ENCODE assay signal across 1 cellular context in the genomic region with DNA sequence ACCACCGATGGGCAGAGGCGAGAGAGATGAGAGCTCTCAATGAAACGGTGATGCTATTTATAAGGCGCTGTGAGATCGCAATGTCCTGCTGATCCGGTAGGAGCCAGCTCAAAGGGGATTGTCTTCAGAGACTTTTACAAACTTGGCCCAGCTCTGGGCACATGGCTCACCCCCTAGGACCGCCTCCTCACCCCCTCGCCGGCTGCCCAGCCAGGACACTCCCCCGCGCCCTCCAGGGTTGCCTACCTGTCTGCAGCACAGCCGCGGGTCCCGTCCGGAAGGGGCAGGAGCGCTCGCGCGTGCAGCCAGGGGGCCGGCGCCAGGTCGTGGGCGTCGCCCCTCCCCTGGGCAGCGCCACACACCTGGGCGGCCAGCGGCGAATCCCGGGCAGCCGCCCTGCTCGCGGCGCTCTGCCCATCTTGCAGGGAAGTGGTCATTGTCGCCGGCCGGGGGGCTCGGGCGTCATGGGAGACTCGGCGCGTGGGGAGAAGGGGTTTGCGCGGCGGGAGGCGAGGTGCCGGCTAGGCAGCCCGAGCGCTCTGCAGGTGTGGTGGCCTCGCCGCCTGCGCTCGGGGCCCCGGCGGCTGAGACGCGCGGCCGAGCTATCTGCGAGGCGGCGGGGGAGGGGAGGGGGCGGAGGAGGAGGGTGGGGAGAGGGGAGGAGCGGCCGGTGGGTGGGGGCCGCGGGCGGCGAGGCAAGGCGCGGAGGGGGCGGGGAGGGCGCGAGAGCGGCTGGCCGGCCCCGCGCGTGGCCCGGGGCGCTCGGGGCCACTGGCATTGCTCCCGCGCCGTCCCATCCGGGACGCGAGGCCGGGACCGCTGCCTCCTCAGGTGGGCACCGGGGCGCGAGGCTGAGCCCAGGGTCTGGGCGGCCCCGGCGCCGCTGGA.
TF ChIP-seq lines count a peak whose summit lies in the region.

GRB14 (minus strand) TSS at position 610 of the 888 bp plus-strand sequence; CDS start at position 437, 173 bp downstream.

TF ChIP-seq in HepG2, 621 proteins besides CTCF, POLR2A, EP300 and RAD21 (continued from another document and continues in another):
- TF ChIP-seq PAX8 (CRISPR knock-in tag; IDR thresholded peaks at IDR 0.05; ENCODE audit: borderline replicate concordance) = peak; percentile 80; the same call in 1 of the 2 replicates
- TF ChIP-seq, protein P1, sequence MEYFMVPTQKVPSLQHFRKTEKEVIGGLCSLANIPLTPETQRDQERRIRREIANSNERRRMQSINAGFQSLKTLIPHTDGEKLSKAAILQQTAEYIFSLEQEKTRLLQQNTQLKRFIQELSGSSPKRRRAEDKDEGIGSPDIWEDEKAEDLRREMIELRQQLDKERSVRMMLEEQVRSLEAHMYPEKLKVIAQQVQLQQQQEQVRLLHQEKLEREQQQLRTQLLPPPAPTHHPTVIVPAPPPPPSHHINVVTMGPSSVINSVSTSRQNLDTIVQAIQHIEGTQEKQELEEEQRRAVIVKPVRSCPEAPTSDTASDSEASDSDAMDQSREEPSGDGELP (IDR thresholded peaks at IDR 0.05; ENCODE audit: borderline replicate concordance, low read depth) = no peak
- 0 out of 2 replicates have a peak, but pooled peaks have one; percentile 44 for TF ChIP-seq ZHX1 (CRISPR knock-in tag; IDR thresholded peaks at IDR 0.05; ENCODE audit: low read depth)
- TF ChIP-seq CHCHD3 (CRISPR knock-in tag; IDR thresholded peaks at IDR 0.05) = peak; percentile 60; the same call in 1 of the 2 replicates
- no peak for TF ChIP-seq ZNF616 (CRISPR knock-in tag; IDR thresholded peaks at IDR 0.05; ENCODE audit: low read depth)
- TF ChIP-seq CAMTA2 (CRISPR knock-in tag; IDR thresholded peaks at IDR 0.05; ENCODE audit: borderline replicate concordance) = 0 out of 2 replicates have a peak, but pooled peaks have one; percentile 23
- no peak for TF ChIP-seq ZNF10 (CRISPR knock-in tag; IDR thresholded peaks at IDR 0.05; ENCODE audit: borderline replicate concordance, low read depth)
- TF ChIP-seq MYC (CRISPR knock-in tag; IDR thresholded peaks at IDR 0.05; ENCODE audit: borderline replicate concordance) = no peak
- TF ChIP-seq ZNF124 (CRISPR knock-in tag; IDR thresholded peaks at IDR 0.05) = no peak
- no peak for TF ChIP-seq NBN (conservative IDR thresholded peaks at IDR 0.05)
- no peak for TF ChIP-seq SIX1 (CRISPR knock-in tag; IDR thresholded peaks at IDR 0.05; ENCODE audit: borderline replicate concordance)
- TF ChIP-seq, protein P2, sequence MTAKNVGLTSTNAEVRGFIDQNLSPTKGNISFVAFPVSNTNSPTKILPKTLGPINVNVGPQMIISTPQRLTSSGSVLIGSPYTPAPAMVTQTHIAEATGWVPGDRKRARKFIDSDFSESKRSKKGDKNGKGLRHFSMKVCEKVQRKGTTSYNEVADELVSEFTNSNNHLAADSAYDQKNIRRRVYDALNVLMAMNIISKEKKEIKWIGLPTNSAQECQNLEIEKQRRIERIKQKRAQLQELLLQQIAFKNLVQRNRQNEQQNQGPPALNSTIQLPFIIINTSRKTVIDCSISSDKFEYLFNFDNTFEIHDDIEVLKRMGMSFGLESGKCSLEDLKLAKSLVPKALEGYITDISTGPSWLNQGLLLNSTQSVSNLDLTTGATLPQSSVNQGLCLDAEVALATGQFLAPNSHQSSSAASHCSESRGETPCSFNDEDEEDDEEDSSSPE (CRISPR knock-in tag; IDR thresholded peaks at IDR 0.05) = no peak
- TF ChIP-seq KMT2A (CRISPR knock-in tag; IDR thresholded peaks at IDR 0.05) = 0 out of 2 replicates have a peak, but pooled peaks have one; percentile 35
- TF ChIP-seq GABPB1 (CRISPR knock-in tag; IDR thresholded peaks at IDR 0.05) = peak; percentile 55; the same call in 1 of the 2 replicates
- TF ChIP-seq BCLAF1 (IDR thresholded peaks at IDR 0.05) = no peak
- no peak for TF ChIP-seq JUN (CRISPR knock-in tag; IDR thresholded peaks at IDR 0.05)
- TF ChIP-seq ZNF430 (CRISPR knock-in tag; IDR thresholded peaks at IDR 0.05) = no peak
- TF ChIP-seq FOSL2 (CRISPR knock-in tag; IDR thresholded peaks at IDR 0.05) = no peak
- TF ChIP-seq, protein P3, sequence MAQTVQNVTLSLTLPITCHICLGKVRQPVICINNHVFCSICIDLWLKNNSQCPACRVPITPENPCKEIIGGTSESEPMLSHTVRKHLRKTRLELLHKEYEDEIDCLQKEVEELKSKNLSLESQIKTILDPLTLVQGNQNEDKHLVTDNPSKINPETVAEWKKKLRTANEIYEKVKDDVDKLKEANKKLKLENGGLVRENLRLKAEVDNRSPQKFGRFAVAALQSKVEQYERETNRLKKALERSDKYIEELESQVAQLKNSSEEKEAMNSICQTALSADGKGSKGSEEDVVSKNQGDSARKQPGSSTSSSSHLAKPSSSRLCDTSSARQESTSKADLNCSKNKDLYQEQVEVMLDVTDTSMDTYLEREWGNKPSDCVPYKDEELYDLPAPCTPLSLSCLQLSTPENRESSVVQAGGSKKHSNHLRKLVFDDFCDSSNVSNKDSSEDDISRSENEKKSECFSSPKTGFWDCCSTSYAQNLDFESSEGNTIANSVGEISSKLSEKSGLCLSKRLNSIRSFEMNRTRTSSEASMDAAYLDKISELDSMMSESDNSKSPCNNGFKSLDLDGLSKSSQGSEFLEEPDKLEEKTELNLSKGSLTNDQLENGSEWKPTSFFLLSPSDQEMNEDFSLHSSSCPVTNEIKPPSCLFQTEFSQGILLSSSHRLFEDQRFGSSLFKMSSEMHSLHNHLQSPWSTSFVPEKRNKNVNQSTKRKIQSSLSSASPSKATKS (CRISPR knock-in tag; IDR thresholded peaks at IDR 0.05) = no peak
- TF ChIP-seq ZNF12 (CRISPR knock-in tag; IDR thresholded peaks at IDR 0.05) = no peak
- no peak; the same call in 1 of the 2 replicates for TF ChIP-seq REXO4 (CRISPR knock-in tag; IDR thresholded peaks at IDR 0.05; ENCODE audit: borderline replicate concordance)
- TF ChIP-seq MYNN (CRISPR knock-in tag; IDR thresholded peaks at IDR 0.05; ENCODE audit: low read depth) = no peak
- no peak for TF ChIP-seq HOXA5 (CRISPR knock-in tag; IDR thresholded peaks at IDR 0.05)
- TF ChIP-seq CSRNP1 (CRISPR knock-in tag; IDR thresholded peaks at IDR 0.05) = peak; percentile 77
- TF ChIP-seq HDAC6 (IDR thresholded peaks at IDR 0.05; ENCODE audit: low read depth, low read length) = no peak
- no peak for TF ChIP-seq ZNF75D (CRISPR knock-in tag; IDR thresholded peaks at IDR 0.05; ENCODE audit: borderline replicate concordance)
- TF ChIP-seq, protein P4, sequence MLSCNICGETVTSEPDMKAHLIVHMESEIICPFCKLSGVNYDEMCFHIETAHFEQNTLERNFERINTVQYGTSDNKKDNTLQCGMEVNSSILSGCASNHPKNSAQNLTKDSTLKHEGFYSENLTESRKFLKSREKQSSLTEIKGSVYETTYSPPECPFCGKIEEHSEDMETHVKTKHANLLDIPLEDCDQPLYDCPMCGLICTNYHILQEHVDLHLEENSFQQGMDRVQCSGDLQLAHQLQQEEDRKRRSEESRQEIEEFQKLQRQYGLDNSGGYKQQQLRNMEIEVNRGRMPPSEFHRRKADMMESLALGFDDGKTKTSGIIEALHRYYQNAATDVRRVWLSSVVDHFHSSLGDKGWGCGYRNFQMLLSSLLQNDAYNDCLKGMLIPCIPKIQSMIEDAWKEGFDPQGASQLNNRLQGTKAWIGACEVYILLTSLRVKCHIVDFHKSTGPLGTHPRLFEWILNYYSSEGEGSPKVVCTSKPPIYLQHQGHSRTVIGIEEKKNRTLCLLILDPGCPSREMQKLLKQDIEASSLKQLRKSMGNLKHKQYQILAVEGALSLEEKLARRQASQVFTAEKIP (CRISPR knock-in tag; IDR thresholded peaks at IDR 0.05; ENCODE audit: borderline replicate concordance) = no peak
- TF ChIP-seq HOXA3 (CRISPR knock-in tag; IDR thresholded peaks at IDR 0.05) = 0 out of 2 replicates have a peak, but pooled peaks have one; percentile 33
- no peak for TF ChIP-seq ZNF607 (CRISPR knock-in tag; IDR thresholded peaks at IDR 0.05; ENCODE audit: borderline replicate concordance)
- no peak for TF ChIP-seq ZNF644 (CRISPR knock-in tag; IDR thresholded peaks at IDR 0.05; ENCODE audit: low read depth)
- peak; percentile 82 for TF ChIP-seq SALL1 (CRISPR knock-in tag; IDR thresholded peaks at IDR 0.05)
- TF ChIP-seq THAP9 (CRISPR knock-in tag; IDR thresholded peaks at IDR 0.05; ENCODE audit: borderline replicate concordance) = no peak
- 0 out of 2 replicates have a peak, but pooled peaks have one; percentile 30 for TF ChIP-seq DNMT1 (CRISPR knock-in tag; IDR thresholded peaks at IDR 0.05)
- TF ChIP-seq, protein P5, sequence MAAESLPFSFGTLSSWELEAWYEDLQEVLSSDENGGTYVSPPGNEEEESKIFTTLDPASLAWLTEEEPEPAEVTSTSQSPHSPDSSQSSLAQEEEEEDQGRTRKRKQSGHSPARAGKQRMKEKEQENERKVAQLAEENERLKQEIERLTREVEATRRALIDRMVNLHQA (CRISPR knock-in tag; IDR thresholded peaks at IDR 0.05) = no peak
- TF ChIP-seq ELF1 (CRISPR knock-in tag; IDR thresholded peaks at IDR 0.05) = no peak
- TF ChIP-seq, protein P6, sequence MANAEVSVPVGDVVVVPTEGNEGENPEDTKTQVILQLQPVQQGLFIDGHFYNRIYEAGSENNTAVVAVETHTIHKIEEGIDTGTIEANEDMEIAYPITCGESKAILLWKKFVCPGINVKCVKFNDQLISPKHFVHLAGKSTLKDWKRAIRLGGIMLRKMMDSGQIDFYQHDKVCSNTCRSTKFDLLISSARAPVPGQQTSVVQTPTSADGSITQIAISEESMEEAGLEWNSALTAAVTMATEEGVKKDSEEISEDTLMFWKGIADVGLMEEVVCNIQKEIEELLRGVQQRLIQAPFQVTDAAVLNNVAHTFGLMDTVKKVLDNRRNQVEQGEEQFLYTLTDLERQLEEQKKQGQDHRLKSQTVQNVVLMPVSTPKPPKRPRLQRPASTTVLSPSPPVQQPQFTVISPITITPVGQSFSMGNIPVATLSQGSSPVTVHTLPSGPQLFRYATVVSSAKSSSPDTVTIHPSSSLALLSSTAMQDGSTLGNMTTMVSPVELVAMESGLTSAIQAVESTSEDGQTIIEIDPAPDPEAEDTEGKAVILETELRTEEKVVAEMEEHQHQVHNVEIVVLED (CRISPR knock-in tag; IDR thresholded peaks at IDR 0.05; ENCODE audit: borderline replicate concordance) = no peak
- TF ChIP-seq ZNF891 (CRISPR knock-in tag; IDR thresholded peaks at IDR 0.05) = no peak
